ENCODE assay signal across 8 cellular contexts in genomic region chr15:78438595-78439285, GRCh38. TPM values are rescaled to one million over a fixed set of nuclear protein-coding genes. Genes with fewer than 3 reads are reported as not detected.
A peak's percentile ranks its signal among the peaks of the same experiment; 100 is the strongest.
DNase-seq lines count a peak whose midpoint lies in the region; ATAC-seq and TF ChIP-seq lines count a peak whose summit lies in the region.

No MANE protein-coding gene starts in this region.

- no peaks in the 10 kb centered on the region for H3K27me3 ChIP-seq in Caco-2 (replicated peaks; ENCODE audit: control insufficient read depth, insufficient read depth, low read length)

- peak in 1 of 2 experiments; percentile 44 for DNase-seq in Caco-2
- DNase-seq in NCI-H2171 treated with DMSO at 0.1 percent for 48 hours (lab: John Stamatoyannopoulos, UW): peak; percentile 49
- peak; percentile 26 for DNase-seq in hepatic stellate cell (ENCODE audit: low spot score)
- no peak for DNase-seq in skeletal muscle cell (ENCODE audit: low read depth)
- DNase-seq in GOT3 (lab: John Stamatoyannopoulos, UW): no peak

- H3K27me3 Mint-ChIP-seq in Caco-2 (ENCODE audit: insufficient read depth, unreplicated experiment): no peaks in the 10 kb centered on the region
- H3K27me3 Mint-ChIP-seq in activated naive CD8-positive, alpha-beta T cell: no peaks in the 10 kb centered on the region

- H3K9me3 Mint-ChIP-seq in Caco-2 (ENCODE audit: unreplicated experiment): no peaks in the 10 kb centered on the region
- no peaks in the 10 kb centered on the region for H3K9me3 Mint-ChIP-seq in activated naive CD8-positive, alpha-beta T cell (ENCODE audit: low read depth)

- no peaks in the 10 kb centered on the region for H3K9me3 ChIP-seq in Caco-2

- H3K36me3 Mint-ChIP-seq in Caco-2 (ENCODE audit: insufficient read depth, unreplicated experiment): peaks cover 16% of the 10 kb centered on the region
- H3K36me3 Mint-ChIP-seq in activated naive CD8-positive, alpha-beta T cell: peaks cover 9% of the 10 kb centered on the region

- H3K4me3 ChIP-seq in Caco-2 (ENCODE audit: low read depth, low read length): peak overlapping the region; percentile 99
- peak overlapping the region; percentile 89 for H3K4me3 ChIP-seq in skeletal muscle cell (ENCODE audit: low read depth, low read length)

- TF ChIP-seq CTCF in Caco-2 (IDR thresholded peaks at IDR 0.05; ENCODE audit: insufficient read depth in 1 of 2, low read depth in 1 of 2, low read length in 1 of 2, severe bottlenecking in 1 of 2, unreplicated experiment in 1 of 2): peak; percentile 6 to 52

- CTCF ChIA-PET in Caco-2 (lab: Charles Lee): interaction anchor here (0.5 to 2.0 kb wide), 7 partner anchors 10 to 139 kb away, joined by 3 to 8 read pairs (median 4); partner anchors contain the start of gene SKIC8

- peaks cover 18% of the 10 kb centered on the region for H3K4me1 ChIP-seq in Caco-2

- peaks cover 5% of the 10 kb centered on the region; the same call in 1 of the 2 replicates for H3K36me3 ChIP-seq in Caco-2 (ENCODE audit: control insufficient read depth, insufficient read depth, low read length)

- BruUV-seq in Caco-2 (replicated peaks; lab: Mats Ljungman, UMichigan): no TSS peak

- POLR2A ChIA-PET in Caco-2 (lab: Charles Lee): interaction anchor here (0.7 to 1.5 kb wide), 4 partner anchors 69 to 373 kb away, joined by 5 to 11 read pairs (median 6); partner anchors contain the start of genes HYKK and SKIC8

- ATAC-seq in GM21825 (IDR thresholded peaks at IDR 0.05; ENCODE audit: unreplicated experiment) (peak; percentile 16), GM18909 (IDR thresholded peaks at IDR 0.05; ENCODE audit: poor library complexity, unreplicated experiment) (no peak)

- peak overlapping the region; percentile 76 for H3K4me3 Mint-ChIP-seq in Caco-2 (ENCODE audit: unreplicated experiment)
- peak overlapping the region; percentile 93 for H3K4me3 Mint-ChIP-seq in activated naive CD8-positive, alpha-beta T cell

- H3K27ac Mint-ChIP-seq in Caco-2 (ENCODE audit: unreplicated experiment): peak overlapping the region; percentile 4
- H3K27ac Mint-ChIP-seq in activated naive CD8-positive, alpha-beta T cell: peak overlapping the region; percentile 98

- intact Hi-C loops in Caco-2 (cut with micrococcal nuclease; ENCODE audit: unreplicated experiment): loop anchor here (1.0 to 2.0 kb wide), 3 partner anchors 44 to 69 kb away; partner anchors contain the start of gene HYKK

- no peaks in the 10 kb centered on the region for H3K4me1 Mint-ChIP-seq in Caco-2 (ENCODE audit: low read depth, unreplicated experiment)
- peaks cover 52% of the 10 kb centered on the region for H3K4me1 Mint-ChIP-seq in activated naive CD8-positive, alpha-beta T cell (ENCODE audit: low read depth)

RNA-seq across cellular contexts. Expression of gene IREB2, which starts 0.7 kb away (rescaled TPM):
- total RNA-seq in Caco-2 (2022): 77.6 and 82.9 TPM in 2 replicates

Comparison
In these comparisons a context has a peak if more than half of its experiments do, and no peak if none do; other contexts are left out.
1. DNase-seq: peak in NCI-H2171 treated with DMSO at 0.1 percent for 48 hours (single experiment) and hepatic stellate cell (single experiment); none in skeletal muscle cell (single experiment) and GOT3 (single experiment).